30 cellular contexts compared by ENCODE assay signal in genomic region chr1:235215453-235215852, GRCh38.
"Had no signal": no experiment of that assay in that cellular context is flagged by ENCODE, and none has a peak within 500 bp of the region (broad histone marks: within the 10 kb centered on the region; RNA-seq: fewer than 3 reads in every experiment).

No MANE protein-coding gene starts in this region.

- H3K27me3 ChIP-seq: body of pancreas, breast epithelium, MG63, Peyer's patch, SJSA1 had no signal

- H3K4me3 Mint-ChIP-seq: activated T-cell treated with anti-CD3 and anti-CD28 coated beads, Interleukin-2, amount 50 U/mL, for 4 hours; activated T-helper 1 cell treated with anti-CD3 and anti-CD28 coated beads, Interleukin-12 subunit alpha, Interleukin-12 subunit beta, Interleukin-2, Interleukin-4 antibody, amounts not matched to agents 30 ng/mL and 10 ng/mL and 1 ng/mL, durations not matched to agents 14 hours and 24 hours and 36 hours had no signal

- H3K27ac ChIP-seq: body of pancreas, breast epithelium, Peyer's patch, SJSA1 had no signal

- H3K27ac Mint-ChIP-seq: activated naive CD4-positive, alpha-beta T cell treated with anti-CD3 and anti-CD28 coated beads, Interleukin-2, amount 50 U/mL, for 72 hours; activated T-helper 1 cell treated with anti-CD3 and anti-CD28 coated beads, Interleukin-12 subunit alpha, Interleukin-12 subunit beta, Interleukin-2, Interleukin-4 antibody, amounts not matched to agents 30 ng/mL and 10 ng/mL and 1 ng/mL, durations not matched to agents 14 hours and 24 hours and 36 hours; T-helper 2 cell treated with Interferon-gamma antibody and Interleukin-4, amounts not matched to agents 5 μg/mL and 100 μg/mL, for 36 hours had no signal

- ATAC-seq: activated naive CD4-positive, alpha-beta T cell treated with anti-CD3 and anti-CD28 coated beads, Interleukin-2, amount 50 U/mL, for 72 hours; activated T-cell treated with anti-CD3 and anti-CD28 coated beads, Interleukin-2, amount 50 U/mL, for 4 hours; body of pancreas; PC-3 had no signal

- H3K9me3 ChIP-seq: body of pancreas, breast epithelium, MG63, Peyer's patch, SJSA1, SK-N-SH had no signal

- H3K9me3 Mint-ChIP-seq: activated naive CD4-positive, alpha-beta T cell treated with anti-CD3 and anti-CD28 coated beads, Interleukin-2, amount 50 U/mL, for 72 hours; activated T-cell treated with anti-CD3 and anti-CD28 coated beads, Interleukin-2, amount 50 U/mL, for 4 hours; activated T-helper 1 cell treated with anti-CD3 and anti-CD28 coated beads, Interleukin-12 subunit alpha, Interleukin-12 subunit beta, Interleukin-2, Interleukin-4 antibody, amounts not matched to agents 30 ng/mL and 10 ng/mL and 1 ng/mL, durations not matched to agents 14 hours and 24 hours and 36 hours; T-helper 2 cell treated with Interferon-gamma antibody and Interleukin-4, amounts not matched to agents 5 μg/mL and 100 μg/mL, for 36 hours had no signal

- DNase-seq: activated CD4-positive, alpha-beta T cell treated with anti-CD3 and anti-CD28 coated beads, Interleukin-2, amount 50 U/mL, for 4 hours; activated gamma-delta T cell treated with Interleukin-2 at 50 U/mL for 16 hours; activated T-cell treated with anti-CD3 and anti-CD28 coated beads, Interleukin-2, amount 50 U/mL, for 4 hours; body of pancreas; cerebellar nuclear complex; cortex of kidney; Kasumi-1; KG1; MG63; NCI-H1048; NCI-H1105 treated with DMSO at 0.1 percent for 48 hours; NCI-H1436; NCI-H1694; NCI-H1930; NCI-H2081 treated with DMSO at 0.1 percent for 48 hours; NCI-H2171; NCI-H510A; NCI-H526; NCI-H748 treated with DMSO at 0.1 percent for 48 hours; NK-92 treated with Interleukin-12 subunit alpha and Interleukin-12 subunit beta, amount 100 ng/mL, for 24 hours; PC-3; Peyer's patch; RPMI8226; SHP77 treated with DMSO at 0.1 percent for 48 hours; SK-N-SH had no signal
